ENCODE assay signal across 8 cellular contexts in the genomic region with DNA sequence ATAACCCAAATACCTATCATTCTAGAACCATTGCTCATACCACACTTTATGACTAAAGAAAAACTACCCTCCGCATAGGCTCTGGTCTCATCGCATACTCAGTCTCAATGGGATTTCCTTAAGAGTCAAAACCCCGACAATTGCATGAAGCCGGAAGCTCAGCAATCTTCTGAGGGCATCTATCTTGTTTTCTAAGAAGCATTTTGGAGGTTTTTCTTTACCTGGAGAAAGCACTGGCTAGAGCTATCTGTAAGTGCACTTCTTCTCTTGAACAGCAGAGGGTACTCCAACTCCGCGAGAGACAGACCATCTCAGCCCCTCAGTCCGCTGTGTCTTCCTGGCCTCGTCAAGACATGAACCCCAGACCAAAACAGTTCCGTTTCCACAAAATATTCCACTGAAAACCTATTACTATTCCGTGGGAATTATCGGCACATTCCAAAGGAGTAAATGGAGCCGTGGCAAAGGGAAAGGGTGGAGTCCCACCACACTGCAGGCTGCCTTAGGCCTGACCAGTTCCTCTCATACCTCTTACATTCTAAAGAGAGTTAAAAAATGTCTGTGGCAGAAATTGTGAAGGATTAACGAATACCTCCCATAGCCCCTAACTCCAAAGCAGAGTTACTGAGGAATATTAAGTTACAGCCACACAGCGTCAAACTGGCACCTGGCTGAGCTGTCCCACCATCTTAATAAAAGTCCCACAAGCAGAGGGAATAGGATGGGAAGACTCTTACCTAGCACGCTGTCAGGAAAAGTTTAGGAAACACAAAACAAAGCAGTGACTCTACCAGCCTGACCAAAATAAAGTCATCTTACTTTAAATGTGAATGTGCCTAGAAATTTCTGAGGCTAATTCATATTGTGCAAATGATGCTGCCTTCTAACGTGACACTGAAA.
DNase-seq lines count a peak whose midpoint lies in the region; ATAC-seq and TF ChIP-seq lines count a peak whose summit lies in the region.

No MANE protein-coding gene starts in this region.

- CTCF ChIA-PET in AG04450 (lab: Charles Lee), result interaction anchor here (0.6 to 1.4 kb wide), 16 partner anchors 8 to 821 kb away, joined by 3 to 11 read pairs (median 3); no protein-coding TSS in a partner anchor

- H3K4me1 ChIP-seq in liver (ENCODE audit: control insufficient read depth in 4 of 4, insufficient read depth in 4 of 4, low read length in 3 of 4), result peaks cover 0 to 5% (median 0%) of the 10 kb centered on the region in 4 donors

- 23% methylated on average over 16 of the region's 16 CpGs for WGBS in liver

- no peak for TF ChIP-seq POLR2A in NB4 (IDR thresholded peaks at IDR 0.05; ENCODE audit: extremely low read depth, insufficient read length)

- peak; percentile 20 for DNase-seq in AG04450 (ENCODE audit: low read depth, low spot score)
- DNase-seq in NB4 (ENCODE audit: low read depth), result peak; percentile 70
- DNase-seq in UCSD-AML1 (lab: John Stamatoyannopoulos, UW; ENCODE audit: unreplicated experiment), result peak; percentile 7
- peak; percentile 78 for DNase-seq in dedifferentiated amniotic fluid mesenchymal stem cell (ENCODE audit: extremely low spot score)

- H3K9me3 ChIP-seq in AG04450 (ENCODE audit: control insufficient read depth, insufficient read depth, low read length) (no peaks in the 10 kb centered on the region), liver (ENCODE audit: control insufficient read depth in 4 of 4, low read length in 3 of 4) (no peaks in the 10 kb centered on the region)

- H3K9me3 Mint-ChIP-seq in stimulated activated memory B cell treated with anti-CD40 and anti-IgM and Interleukin-4, amounts not matched to agents 10 μg/mL and 1 μg/mL and 100 μg/mL, for 72 hours, result no peaks in the 10 kb centered on the region

- no peaks in the 10 kb centered on the region for H3K36me3 Mint-ChIP-seq in stimulated activated memory B cell treated with anti-CD40 and anti-IgM and Interleukin-4, amounts not matched to agents 10 μg/mL and 1 μg/mL and 100 μg/mL, for 72 hours

- no peaks in the 10 kb centered on the region for H3K27me3 Mint-ChIP-seq in stimulated activated memory B cell treated with anti-CD40 and anti-IgM and Interleukin-4, amounts not matched to agents 10 μg/mL and 1 μg/mL and 100 μg/mL, for 72 hours

- H3K4me3 ChIP-seq in AG04450 (ENCODE audit: low read depth, low read length) (0 out of 2 replicates have a peak overlapping the region, but pooled peaks have one; percentile 21), NB4 (ENCODE audit: low read depth, low read length) (no peak overlapping the region), liver (ENCODE audit: low read depth in 1 of 3, low read length in 3 of 3) (peak overlapping the region in 1 of 3 donors; percentile 10)

- H3K27ac Mint-ChIP-seq in stimulated activated memory B cell treated with anti-CD40 and anti-IgM and Interleukin-4, amounts not matched to agents 10 μg/mL and 1 μg/mL and 100 μg/mL, for 72 hours, result peak overlapping the region; percentile 36

- no peaks in the 10 kb centered on the region for H3K27me3 ChIP-seq in AG04450 (ENCODE audit: control insufficient read depth, insufficient read depth, low read length)
- H3K27me3 ChIP-seq in liver (ENCODE audit: control insufficient read depth in 4 of 4, insufficient read depth in 4 of 4, low read length in 3 of 4), result no peaks in the 10 kb centered on the region

- H3K4me1 Mint-ChIP-seq in stimulated activated memory B cell treated with anti-CD40 and anti-IgM and Interleukin-4, amounts not matched to agents 10 μg/mL and 1 μg/mL and 100 μg/mL, for 72 hours, result peaks cover 14% of the 10 kb centered on the region

- peak overlapping the region; percentile 33 for H3K4me3 Mint-ChIP-seq in stimulated activated memory B cell treated with anti-CD40 and anti-IgM and Interleukin-4, amounts not matched to agents 10 μg/mL and 1 μg/mL and 100 μg/mL, for 72 hours

- no peak overlapping the region for H3K9ac ChIP-seq in liver (ENCODE audit: low read depth in 1 of 2, low read length in 2 of 2)

- TF ChIP-seq RAD21 in liver (IDR thresholded peaks at IDR 0.05), result peak; percentile 74 to 81

- POLR2A ChIA-PET in AG04450 (lab: Yijun Ruan, JAX), result no interaction called here

- H3K27ac ChIP-seq in AG04450 (ENCODE audit: low read depth, low read length) (no peak overlapping the region), liver (ENCODE audit: low read depth in 1 of 2, low read length in 2 of 2) (no peak overlapping the region)

- TF ChIP-seq CTCF in AG04450 (IDR thresholded peaks at IDR 0.05; ENCODE audit: low read depth, low read length), result peak; percentile 84
- peak; percentile 82 for TF ChIP-seq CTCF in NB4 (IDR thresholded peaks at IDR 0.05; ENCODE audit: low read depth, low read length)
- peak; percentile 58 for TF ChIP-seq CTCF in liver (IDR thresholded peaks at IDR 0.05; ENCODE audit: low read depth, low read length, missing input control)

- H3K36me3 ChIP-seq in liver (ENCODE audit: control insufficient read depth in 4 of 4, insufficient read depth in 3 of 4, low read depth in 1 of 4, low read length in 3 of 4), result no peaks in the 10 kb centered on the region

- ATAC-seq in GM18499 (IDR thresholded peaks at IDR 0.05; ENCODE audit: insufficient read depth, unreplicated experiment), result peak; percentile 99
- peak; percentile 96 for ATAC-seq in HG02840 (IDR thresholded peaks at IDR 0.05; ENCODE audit: low FRiP score, unreplicated experiment)
- ATAC-seq in stimulated activated memory B cell treated with anti-CD40 and anti-IgM and Interleukin-4, amounts not matched to agents 10 μg/mL and 1 μg/mL and 100 μg/mL, for 72 hours, result peak; percentile 91

TF ChIP-seq in liver, 16 proteins besides CTCF, POLR2A, EP300 and RAD21:
- TF ChIP-seq, protein P1, sequence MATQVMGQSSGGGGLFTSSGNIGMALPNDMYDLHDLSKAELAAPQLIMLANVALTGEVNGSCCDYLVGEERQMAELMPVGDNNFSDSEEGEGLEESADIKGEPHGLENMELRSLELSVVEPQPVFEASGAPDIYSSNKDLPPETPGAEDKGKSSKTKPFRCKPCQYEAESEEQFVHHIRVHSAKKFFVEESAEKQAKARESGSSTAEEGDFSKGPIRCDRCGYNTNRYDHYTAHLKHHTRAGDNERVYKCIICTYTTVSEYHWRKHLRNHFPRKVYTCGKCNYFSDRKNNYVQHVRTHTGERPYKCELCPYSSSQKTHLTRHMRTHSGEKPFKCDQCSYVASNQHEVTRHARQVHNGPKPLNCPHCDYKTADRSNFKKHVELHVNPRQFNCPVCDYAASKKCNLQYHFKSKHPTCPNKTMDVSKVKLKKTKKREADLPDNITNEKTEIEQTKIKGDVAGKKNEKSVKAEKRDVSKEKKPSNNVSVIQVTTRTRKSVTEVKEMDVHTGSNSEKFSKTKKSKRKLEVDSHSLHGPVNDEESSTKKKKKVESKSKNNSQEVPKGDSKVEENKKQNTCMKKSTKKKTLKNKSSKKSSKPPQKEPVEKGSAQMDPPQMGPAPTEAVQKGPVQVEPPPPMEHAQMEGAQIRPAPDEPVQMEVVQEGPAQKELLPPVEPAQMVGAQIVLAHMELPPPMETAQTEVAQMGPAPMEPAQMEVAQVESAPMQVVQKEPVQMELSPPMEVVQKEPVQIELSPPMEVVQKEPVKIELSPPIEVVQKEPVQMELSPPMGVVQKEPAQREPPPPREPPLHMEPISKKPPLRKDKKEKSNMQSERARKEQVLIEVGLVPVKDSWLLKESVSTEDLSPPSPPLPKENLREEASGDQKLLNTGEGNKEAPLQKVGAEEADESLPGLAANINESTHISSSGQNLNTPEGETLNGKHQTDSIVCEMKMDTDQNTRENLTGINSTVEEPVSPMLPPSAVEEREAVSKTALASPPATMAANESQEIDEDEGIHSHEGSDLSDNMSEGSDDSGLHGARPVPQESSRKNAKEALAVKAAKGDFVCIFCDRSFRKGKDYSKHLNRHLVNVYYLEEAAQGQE (IDR thresholded peaks at IDR 0.05), result no peak
- TF ChIP-seq FOXA2 (IDR thresholded peaks at IDR 0.05) (no peak), TAF1 (conservative IDR thresholded peaks at IDR 0.05) (no peak), YY1 (IDR thresholded peaks at IDR 0.05) (no peak), EGR1 (IDR thresholded peaks at IDR 0.05; ENCODE audit: low read depth in 2 of 2) (no peak), FOXA1 (IDR thresholded peaks at IDR 0.05) (no peak), GABPA (IDR thresholded peaks at IDR 0.05 in 1 of 2, conservative IDR thresholded peaks at IDR 0.05 in 1 of 2) (no peak), NR2F2 (IDR thresholded peaks at IDR 0.05) (no peak), HNF4A (conservative IDR thresholded peaks at IDR 0.05) (no peak)
- TF ChIP-seq, protein P2, sequence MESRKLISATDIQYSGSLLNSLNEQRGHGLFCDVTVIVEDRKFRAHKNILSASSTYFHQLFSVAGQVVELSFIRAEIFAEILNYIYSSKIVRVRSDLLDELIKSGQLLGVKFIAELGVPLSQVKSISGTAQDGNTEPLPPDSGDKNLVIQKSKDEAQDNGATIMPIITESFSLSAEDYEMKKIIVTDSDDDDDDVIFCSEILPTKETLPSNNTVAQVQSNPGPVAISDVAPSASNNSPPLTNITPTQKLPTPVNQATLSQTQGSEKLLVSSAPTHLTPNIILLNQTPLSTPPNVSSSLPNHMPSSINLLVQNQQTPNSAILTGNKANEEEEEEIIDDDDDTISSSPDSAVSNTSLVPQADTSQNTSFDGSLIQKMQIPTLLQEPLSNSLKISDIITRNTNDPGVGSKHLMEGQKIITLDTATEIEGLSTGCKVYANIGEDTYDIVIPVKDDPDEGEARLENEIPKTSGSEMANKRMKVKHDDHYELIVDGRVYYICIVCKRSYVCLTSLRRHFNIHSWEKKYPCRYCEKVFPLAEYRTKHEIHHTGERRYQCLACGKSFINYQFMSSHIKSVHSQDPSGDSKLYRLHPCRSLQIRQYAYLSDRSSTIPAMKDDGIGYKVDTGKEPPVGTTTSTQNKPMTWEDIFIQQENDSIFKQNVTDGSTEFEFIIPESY (IDR thresholded peaks at IDR 0.05), result no peak
- TF ChIP-seq, protein P3, sequence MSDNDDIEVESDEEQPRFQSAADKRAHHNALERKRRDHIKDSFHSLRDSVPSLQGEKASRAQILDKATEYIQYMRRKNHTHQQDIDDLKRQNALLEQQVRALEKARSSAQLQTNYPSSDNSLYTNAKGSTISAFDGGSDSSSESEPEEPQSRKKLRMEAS (IDR thresholded peaks at IDR 0.05), result no peak
TF ChIP-seq in liver: peak in this region for 0.

Comparison
In these comparisons a context has a peak if more than half of its experiments do, and no peak if none do; other contexts are left out.
1. DNase-seq: peak in every context shown above with its lines; median percentile 78 in dedifferentiated amniotic fluid mesenchymal stem cell; 70 in NB4; 20 in AG04450; 7 in UCSD-AML1.